In genomic region chr19:51777570-51778460, GRCh38 we compare ENCODE assay signal across 9 cellular contexts. TPM values are rescaled to one million over a fixed set of nuclear protein-coding genes. Genes with fewer than 3 reads are reported as not detected.
A peak's percentile ranks its signal among the peaks of the same experiment; 100 is the strongest.
DNase-seq lines count a peak whose midpoint lies in the region; ATAC-seq and TF ChIP-seq lines count a peak whose summit lies in the region.
"Had no signal": no experiment of that assay in that cellular context is flagged by ENCODE, and none has a peak within 500 bp of the region (broad histone marks: within the 10 kb centered on the region; RNA-seq: fewer than 3 reads in every experiment).

No MANE protein-coding gene starts in this region.

- H3K9me3 Mint-ChIP-seq in progenitor cell of endocrine pancreas (ENCODE audit: low read depth), result no peaks in the 10 kb centered on the region
- H3K9me3 Mint-ChIP-seq: activated naive CD4-positive, alpha-beta T cell treated with anti-CD3 and anti-CD28 coated beads, Interleukin-2, amount 50 U/mL, for 24 hours had no signal

- no peak overlapping the region for H3K4me3 Mint-ChIP-seq in progenitor cell of endocrine pancreas (ENCODE audit: low read depth)
- H3K4me3 Mint-ChIP-seq: activated naive CD4-positive, alpha-beta T cell treated with anti-CD3 and anti-CD28 coated beads, Interleukin-2, amount 50 U/mL, for 24 hours had no signal

- H3K9me3 ChIP-seq in MG63, result no peaks in the 10 kb centered on the region
- no peaks in the 10 kb centered on the region for H3K9me3 ChIP-seq in SJCRH30 (replicated peaks)
- no peaks in the 10 kb centered on the region for H3K9me3 ChIP-seq in left ventricle myocardium inferior (replicated peaks)

- peaks cover 48% of the 10 kb centered on the region for H3K27me3 Mint-ChIP-seq in progenitor cell of endocrine pancreas

- H3K27ac ChIP-seq in SJCRH30 (no peak overlapping the region), left ventricle myocardium inferior (replicated peaks) (no peak overlapping the region)

- H3K36me3 Mint-ChIP-seq in progenitor cell of endocrine pancreas (ENCODE audit: insufficient read depth), result no peaks in the 10 kb centered on the region
- H3K36me3 Mint-ChIP-seq: activated naive CD4-positive, alpha-beta T cell treated with anti-CD3 and anti-CD28 coated beads, Interleukin-2, amount 50 U/mL, for 24 hours had no signal

- peaks cover 2% of the 10 kb centered on the region for H3K4me1 Mint-ChIP-seq in progenitor cell of endocrine pancreas (ENCODE audit: low read depth)
- H3K4me1 Mint-ChIP-seq: activated naive CD4-positive, alpha-beta T cell treated with anti-CD3 and anti-CD28 coated beads, Interleukin-2, amount 50 U/mL, for 24 hours had no signal

- peaks cover 20% of the 10 kb centered on the region for H3K27me3 ChIP-seq in MG63
- H3K27me3 ChIP-seq in SJCRH30, result no peaks in the 10 kb centered on the region
- peaks cover 32% of the 10 kb centered on the region for H3K27me3 ChIP-seq in left ventricle myocardium inferior (ENCODE audit: low read depth)

- in situ Hi-C loops in G401 (cut with HindIII; ENCODE audit: low sequenced_read_pairs), result no loop called here

- H3K4me3 ChIP-seq in MG63 (no peak overlapping the region), SJCRH30 (no peak overlapping the region), left ventricle myocardium inferior (no peak overlapping the region)

- ATAC-seq in GM18861 (IDR thresholded peaks at IDR 0.05; ENCODE audit: unreplicated experiment) (no peak), HG03521 (IDR thresholded peaks at IDR 0.05; ENCODE audit: unreplicated experiment) (no peak)

- no peaks in the 10 kb centered on the region for H3K4me1 ChIP-seq in SJCRH30
- H3K4me1 ChIP-seq in left ventricle myocardium inferior, result peaks cover 2% of the 10 kb centered on the region

- DNase-seq in G401 (ENCODE audit: low spot score) (peak; percentile 89), MG63 (peak; percentile 43), SJCRH30 (peak; percentile 56 to 87), amniotic epithelial cell (ENCODE audit: low read depth) (peak; percentile 95), left ventricle myocardium inferior (peak; percentile 67), progenitor cell of endocrine pancreas (ENCODE audit: low spot score, unreplicated experiment) (peak; percentile 37)

- H3K36me3 ChIP-seq in MG63 (no peaks in the 10 kb centered on the region), SJCRH30 (no peaks in the 10 kb centered on the region), left ventricle myocardium inferior (no peaks in the 10 kb centered on the region)

- TF ChIP-seq CTCF in left ventricle myocardium inferior (IDR thresholded peaks at IDR 0.05; ENCODE audit: borderline replicate concordance), result peak; percentile 84
- TF ChIP-seq CTCF in progenitor cell of endocrine pancreas (IDR thresholded peaks at IDR 0.05; ENCODE audit: unreplicated experiment), result peak; percentile 77

- intact Hi-C loops in left ventricle myocardium inferior (cut with micrococcal nuclease), result loop anchor here (10.0 kb wide), 1 partner anchor 303 kb away; the partner anchor contains the start of gene CEACAM18

- H3K27ac Mint-ChIP-seq in progenitor cell of endocrine pancreas, result peak overlapping the region; percentile 1
- H3K27ac Mint-ChIP-seq: activated naive CD4-positive, alpha-beta T cell treated with anti-CD3 and anti-CD28 coated beads, Interleukin-2, amount 50 U/mL, for 24 hours had no signal

RNA-seq across cellular contexts. Expression of gene FPR2, which starts 16.8 kb away (rescaled TPM):
- not detected in 2 replicates for total RNA-seq in G401 (2014; rRNA removed; shearing (Covaris generic))
- not detected in 2 replicates for total RNA-seq in MG63 (2014; rRNA removed; shearing (Covaris generic); ENCODE audit: low replicate concordance)
- not detected in 2 replicates for total RNA-seq in SJCRH30 (2014; rRNA removed; shearing (Covaris generic))
- total RNA-seq in left ventricle myocardium inferior, result 0.74 TPM
- total RNA-seq in progenitor cell of endocrine pancreas, result not detected in 2 replicates

RNA-seq across cellular contexts. Expression of gene FPR3, which starts 17.1 kb away (rescaled TPM):
- not detected in 2 replicates for total RNA-seq in G401 (2014; rRNA removed; shearing (Covaris generic))
- total RNA-seq in MG63 (2014; rRNA removed; shearing (Covaris generic); ENCODE audit: low replicate concordance), result not detected in 2 replicates
- not detected in 2 replicates for total RNA-seq in SJCRH30 (2014; rRNA removed; shearing (Covaris generic))
- 3.6 TPM for total RNA-seq in left ventricle myocardium inferior
- not detected in 2 replicates for total RNA-seq in progenitor cell of endocrine pancreas

RNA-seq across cellular contexts. Expression of gene FPR1, which starts 26.1 kb away (rescaled TPM):
- total RNA-seq in G401 (2014; rRNA removed; shearing (Covaris generic)), result not detected in 2 replicates
- not detected in 2 replicates for total RNA-seq in MG63 (2014; rRNA removed; shearing (Covaris generic); ENCODE audit: low replicate concordance)
- not detected in 2 replicates for total RNA-seq in SJCRH30 (2014; rRNA removed; shearing (Covaris generic))
- 4.5 TPM for total RNA-seq in left ventricle myocardium inferior
- total RNA-seq in progenitor cell of endocrine pancreas, result not detected in 2 replicates

RNA-seq across cellular contexts. Expression of gene HAS1, which starts 54.0 kb away (rescaled TPM):
- not detected in 2 replicates for total RNA-seq in G401 (2014; rRNA removed; shearing (Covaris generic))
- not detected in 2 replicates for total RNA-seq in MG63 (2014; rRNA removed; shearing (Covaris generic); ENCODE audit: low replicate concordance)
- 0.23 TPM in 1 of 2 replicates, not detected in the other for total RNA-seq in SJCRH30 (2014; rRNA removed; shearing (Covaris generic))
- total RNA-seq in left ventricle myocardium inferior (0.41 TPM), progenitor cell of endocrine pancreas (not detected in 2 replicates)

Comparison
In these comparisons a context has a peak if more than half of its experiments do, and no peak if none do; other contexts are left out.
1. DNase-seq: peak in every context shown above with its lines; median percentile 95 in amniotic epithelial cell; 89 in G401; 72 in SJCRH30; 67 in left ventricle myocardium inferior; 43 in MG63; 37 in progenitor cell of endocrine pancreas.